In the genomic region with DNA sequence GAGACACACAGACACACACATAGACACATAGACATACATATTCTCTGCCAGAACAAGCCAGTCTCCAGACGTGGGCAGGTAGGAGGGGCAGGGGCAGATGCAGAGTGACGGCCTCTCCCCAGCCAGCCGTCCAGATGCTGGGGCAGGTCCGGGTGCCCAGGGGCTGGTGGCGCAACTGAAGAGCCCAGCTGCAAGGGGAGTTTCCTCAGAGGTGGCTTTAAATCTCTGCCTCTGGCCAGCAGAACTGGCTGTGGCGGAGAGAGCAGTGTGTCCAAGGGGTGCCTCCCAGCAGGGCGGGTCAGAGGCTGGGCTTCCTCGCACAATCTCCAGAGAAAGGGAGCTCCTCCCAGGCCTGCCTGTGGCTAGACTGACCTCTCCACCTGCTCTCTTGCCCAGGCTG, we compare ENCODE assay signal across 18 cellular contexts. TPM values are rescaled to one million over a fixed set of nuclear protein-coding genes. Genes with fewer than 3 reads are reported as not detected.
DNase-seq lines count a peak whose midpoint lies in the region; ATAC-seq, FAIRE-seq and TF ChIP-seq lines count a peak whose summit lies in the region.
"Had no signal": no experiment of that assay in that cellular context is flagged by ENCODE, and none has a peak within 500 bp of the region (broad histone marks: within the 10 kb centered on the region; RNA-seq: fewer than 3 reads in every experiment).

No MANE protein-coding gene starts in this region.

- DNase-seq in AG20443 (ENCODE audit: low spot score) (peak; percentile 50), HuH-7 (ENCODE audit: low spot score) (peak; percentile 52), WERI-Rb-1 (peak; percentile 47), lower lobe of right lung (peak; percentile 73), H54 (ENCODE audit: insufficient read length, low spot score) (no peak), kidney glomerular epithelial cell (lab: John Stamatoyannopoulos, UW) (no peak), EL (no peak)
- DNase-seq: activated CD4-positive, alpha-beta T cell treated with anti-CD3 and anti-CD28 coated beads for 48 hours; anterior cingulate cortex; dorsolateral prefrontal cortex; foreskin melanocyte; HCEC 1CT; naive thymus-derived CD4-positive, alpha-beta T cell; stimulated activated naive CD8-positive, alpha-beta T cell treated with anti-CD3 and anti-CD28 coated beads, Interleukin-15, amount 100 ng/mL, for 72 hours had no signal

- TF ChIP-seq CTCF in WERI-Rb-1 (IDR thresholded peaks at IDR 0.05; ENCODE audit: low read depth, low read length) (no peak), lower lobe of right lung (IDR thresholded peaks at IDR 0.05) (no peak)

- intact Hi-C loops in lower lobe of right lung (cut with DNase I), result no loop called here

- H3K4me1 ChIP-seq in lower lobe of right lung, result no peaks in the 10 kb centered on the region
- H3K4me1 ChIP-seq: BLaER1 had no signal

- H3K4me3 ChIP-seq in WERI-Rb-1 (ENCODE audit: low read depth, low read length) (no peak overlapping the region), lower lobe of right lung (no peak overlapping the region)
- H3K4me3 ChIP-seq: BLaER1, dorsolateral prefrontal cortex had no signal

- TF ChIP-seq POLR2A in H54 (IDR thresholded peaks at IDR 0.05; ENCODE audit: low read depth, low read length), result no peak

- no peaks in the 10 kb centered on the region for H3K36me3 ChIP-seq in WERI-Rb-1
- H3K36me3 ChIP-seq in lower lobe of right lung, result no peaks in the 10 kb centered on the region
- H3K36me3 ChIP-seq: BLaER1 had no signal

- H3K9me3 ChIP-seq in WERI-Rb-1 (ENCODE audit: severe bottlenecking) (peaks cover 5% of the 10 kb centered on the region), lower lobe of right lung (no peaks in the 10 kb centered on the region)

- no peak for FAIRE-seq in H54 (lab: Jason Lieb, UNC)

- ATAC-seq in lower lobe of right lung (peak; percentile 96 to 97), HG03039 (IDR thresholded peaks at IDR 0.05; ENCODE audit: unreplicated experiment) (no peak)
- ATAC-seq: naive thymus-derived CD4-positive, alpha-beta T cell; stimulated activated naive CD8-positive, alpha-beta T cell treated with anti-CD3 and anti-CD28 coated beads, Interleukin-15, amount 100 ng/mL, for 72 hours had no signal

- no peaks in the 10 kb centered on the region for H3K27me3 ChIP-seq in WERI-Rb-1 (ENCODE audit: insufficient read depth, low read depth, severe bottlenecking)
- no peaks in the 10 kb centered on the region for H3K27me3 ChIP-seq in lower lobe of right lung (ENCODE audit: low read depth)

- H3K27ac ChIP-seq in WERI-Rb-1 (no peak overlapping the region), lower lobe of right lung (no peak overlapping the region)
- H3K27ac ChIP-seq: BLaER1, dorsolateral prefrontal cortex had no signal

RNA-seq across cellular contexts. Expression of a gene that starts 9.4 kb away (rescaled TPM):
- not detected for total RNA-seq in lower lobe of right lung
- total RNA-seq: naive thymus-derived CD4-positive, alpha-beta T cell; SK-MEL-5 had no signal

RNA-seq across cellular contexts. Expression of a gene that starts 38.6 kb away (rescaled TPM):
- 69.2 TPM for total RNA-seq in lower lobe of right lung

RNA-seq across cellular contexts. Expression of a gene that starts 40.3 kb away (rescaled TPM):
- not detected for total RNA-seq in lower lobe of right lung
- total RNA-seq: G401; naive thymus-derived CD4-positive, alpha-beta T cell had no signal

Comparison
In these comparisons a context has a peak if more than half of its experiments do, and no peak if none do; other contexts are left out.
1. DNase-seq: peak in AG20443 (single experiment), HuH-7 (single experiment), WERI-Rb-1 (single experiment) and lower lobe of right lung (single experiment); none in H54 (single experiment), kidney glomerular epithelial cell (single experiment) and EL (single experiment).